13 cellular contexts compared by ENCODE assay signal in genomic region chr2:105393373-105394055, GRCh38. TPM values are rescaled to one million over a fixed set of nuclear protein-coding genes. Genes with fewer than 3 reads are reported as not detected.
DNase-seq lines count a peak whose midpoint lies in the region; ATAC-seq and TF ChIP-seq lines count a peak whose summit lies in the region.
"Had no signal": no experiment of that assay in that cellular context is flagged by ENCODE, and none has a peak within 500 bp of the region (broad histone marks: within the 10 kb centered on the region; RNA-seq: fewer than 3 reads in every experiment).

No MANE protein-coding gene starts in this region.

- peaks cover 4% of the 10 kb centered on the region for H3K36me3 Mint-ChIP-seq in T-helper 17 cell (ENCODE audit: low read depth)

- H3K4me3 ChIP-seq in thyroid gland (replicated peaks in 1 of 3): no peak overlapping the region

- H3K36me3 ChIP-seq in thyroid gland: no peaks in the 10 kb centered on the region

- H3K4me1 Mint-ChIP-seq in T-helper 17 cell: peaks cover 5% of the 10 kb centered on the region

- H3K27me3 Mint-ChIP-seq in T-helper 17 cell: peaks cover 30% of the 10 kb centered on the region

- H3K27ac Mint-ChIP-seq in T-helper 17 cell: no peak overlapping the region
- H3K27ac Mint-ChIP-seq: activated CD8-positive, alpha-beta T cell treated with anti-CD3 and anti-CD28 coated beads for 36 hours had no signal

- intact Hi-C loops in thyroid gland (cut with DNase I): no loop called here

- no peaks in the 10 kb centered on the region for H3K9me3 ChIP-seq in thyroid gland
- no peaks in the 10 kb centered on the region for H3K9me3 ChIP-seq in T-helper 17 cell (ENCODE audit: control insufficient read depth, low read length, poor library complexity, severe bottlenecking)

- no peak for TF ChIP-seq CTCF in thyroid gland (IDR thresholded peaks at IDR 0.05)

- peaks cover 6 to 24% of the 10 kb centered on the region in 2 donors for H3K4me1 ChIP-seq in thyroid gland

- ATAC-seq in GM18909 (IDR thresholded peaks at IDR 0.05; ENCODE audit: poor library complexity, unreplicated experiment) (no peak), T-helper 17 cell (no peak)
- ATAC-seq: activated CD8-positive, alpha-beta T cell treated with anti-CD3 and anti-CD28 coated beads for 36 hours had no signal

- H3K4me3 Mint-ChIP-seq in T-helper 17 cell: no peak overlapping the region
- H3K4me3 Mint-ChIP-seq: activated CD8-positive, alpha-beta T cell treated with anti-CD3 and anti-CD28 coated beads for 36 hours had no signal

- H3K27ac ChIP-seq in thyroid gland: no peak overlapping the region

- no peak for TF ChIP-seq POLR2A in thyroid gland (IDR thresholded peaks at IDR 0.05)

- peak; percentile 87 for DNase-seq in RKO (ENCODE audit: low spot score)
- DNase-seq in dermis microvascular lymphatic vessel endothelial cell (ENCODE audit: low read depth in 2 of 2): peak; percentile 92 to 99
- DNase-seq in lung microvascular endothelial cell (ENCODE audit: low read depth in 2 of 2): peak; percentile 61 to 92
- DNase-seq in thyroid gland: peak; percentile 26 to 34
- no peak for DNase-seq in NCI-H187 (lab: John Stamatoyannopoulos, UW)
- DNase-seq in T-helper 17 cell: no peak
- DNase-seq: activated CD8-positive, alpha-beta T cell treated with anti-CD3 and anti-CD28 coated beads for 36 hours; activated effector memory CD4-positive, alpha-beta T cell treated with anti-CD3 and anti-CD28 coated beads, Interleukin-2, amount 50 U/mL, for 16 hours; caudate nucleus; NCI-H345; OCI-M1; T-helper 2 cell had no signal

- WGBS in thyroid gland, 2 donors: 73 to 83% methylated on average over 13 of the region's 13 CpGs

- no peaks in the 10 kb centered on the region for H3K27me3 ChIP-seq in thyroid gland

RNA-seq across cellular contexts. Expression of gene FHL2, which starts 5.3 kb away (rescaled TPM):
- total RNA-seq in dermis microvascular lymphatic vessel endothelial cell: 21.3 and 33.0 TPM in 2 replicates
- 31.4 and 32.9 TPM in 2 replicates for total RNA-seq in lung microvascular endothelial cell
- total RNA-seq in thyroid gland: 10 to 100 TPM; 36.7 to 81.2 (median 44.0) TPM
- total RNA-seq in T-helper 17 cell: 1 to 10 TPM in 1 of 2 donors, under 1 TPM in 1; 0.65 to 8.9 TPM

RNA-seq across cellular contexts. Expression of gene C2orf49, which starts 56.2 kb away (rescaled TPM):
- 10.3 and 10.6 TPM in 2 replicates for total RNA-seq in dermis microvascular lymphatic vessel endothelial cell
- total RNA-seq in lung microvascular endothelial cell: 7.6 and 11.7 TPM in 2 replicates
- 10 to 100 TPM; 16.6 to 41.1 (median 22.1) TPM for total RNA-seq in thyroid gland
- total RNA-seq in T-helper 17 cell: 10 to 100 TPM; 18.1 to 21.5 TPM

Comparison
In these comparisons a context has a peak if more than half of its experiments do, and no peak if none do; other contexts are left out.
1. DNase-seq: peak in RKO (single experiment), dermis microvascular lymphatic vessel endothelial cell (2 of 2), lung microvascular endothelial cell (2 of 2) and thyroid gland (2 of 2); none in NCI-H187 (0 of 2) and T-helper 17 cell (0 of 3).